In genomic region chr2:181125364-181125763, GRCh38 we compare ENCODE assay signal across 16 cellular contexts.
DNase-seq lines count a peak whose midpoint lies in the region; ATAC-seq and TF ChIP-seq lines count a peak whose summit lies in the region.
"Had no signal": no experiment of that assay in that cellular context is flagged by ENCODE, and none has a peak within 500 bp of the region (broad histone marks: within the 10 kb centered on the region; RNA-seq: fewer than 3 reads in every experiment).

No MANE protein-coding gene starts in this region.

- no peak for ATAC-seq in activated naive CD8-positive, alpha-beta T cell treated with anti-CD3 and anti-CD28 coated beads, Interleukin-2, amount 50 U/mL, for 24 hours
- ATAC-seq in left colon (no peak), GM18858 (IDR thresholded peaks at IDR 0.05; ENCODE audit: unreplicated experiment) (no peak), GM21381 (IDR thresholded peaks at IDR 0.05; ENCODE audit: unreplicated experiment) (no peak)

- H3K4me3 Mint-ChIP-seq in T-helper 2 cell treated with Interferon-gamma antibody and Interleukin-4, amounts not matched to agents 5 μg/mL and 100 μg/mL, for 36 hours: peak overlapping the region; percentile 85
- H3K4me3 Mint-ChIP-seq in activated naive CD8-positive, alpha-beta T cell treated with anti-CD3 and anti-CD28 coated beads, Interleukin-2, amount 50 U/mL, for 24 hours: peak overlapping the region; percentile 62

- peaks cover 7% of the 10 kb centered on the region for H3K9me3 Mint-ChIP-seq in T-helper 2 cell treated with Interferon-gamma antibody and Interleukin-4, amounts not matched to agents 5 μg/mL and 100 μg/mL, for 36 hours
- H3K9me3 Mint-ChIP-seq in activated naive CD8-positive, alpha-beta T cell treated with anti-CD3 and anti-CD28 coated beads, Interleukin-2, amount 50 U/mL, for 24 hours: peaks cover 5% of the 10 kb centered on the region

- H3K36me3 Mint-ChIP-seq in T-helper 2 cell treated with Interferon-gamma antibody and Interleukin-4, amounts not matched to agents 5 μg/mL and 100 μg/mL, for 36 hours (ENCODE audit: low read depth): peaks cover 32% of the 10 kb centered on the region
- H3K36me3 Mint-ChIP-seq in activated naive CD8-positive, alpha-beta T cell treated with anti-CD3 and anti-CD28 coated beads, Interleukin-2, amount 50 U/mL, for 24 hours (ENCODE audit: low read depth): peaks cover 10% of the 10 kb centered on the region

- H3K27ac ChIP-seq in PC-9: no peak overlapping the region
- H3K27ac ChIP-seq: C4-2B had no signal

- peak overlapping the region; percentile 50 for H3K9ac ChIP-seq in skeletal muscle satellite cell (ENCODE audit: low read depth, low read length)

- CTCF ChIA-PET in PC-9 (lab: Charles Lee): no interaction called here

- H3K9me2 ChIP-seq in PC-9 (ENCODE audit: insufficient read depth): no peaks in the 10 kb centered on the region; the same call in 1 of the 2 replicates

- no peaks in the 10 kb centered on the region for H3F3A ChIP-seq in PC-9 (ENCODE audit: insufficient read depth, low read depth)

- intact Hi-C loops in PC-9 (cut with micrococcal nuclease; ENCODE audit: unreplicated experiment) (no loop called here), left colon (cut with DNase I, micrococcal nuclease) (no loop called here)

- POLR2A ChIA-PET in PC-9 (lab: Charles Lee; ENCODE audit: unreplicated experiment): no interaction called here

- H3K4me1 ChIP-seq in PC-9 (replicated peaks; ENCODE audit: insufficient read depth) (0 out of 2 replicates have a peak, but pooled peaks cover 5% of the 10 kb centered on the region), skeletal muscle satellite cell (ENCODE audit: control insufficient read depth, insufficient read depth, low read length) (peaks cover 29% of the 10 kb centered on the region)

- H3K27me3 ChIP-seq in PC-9 (ENCODE audit: insufficient read depth, low read depth) (no peaks in the 10 kb centered on the region), skeletal muscle satellite cell (ENCODE audit: control insufficient read depth, insufficient read depth, low read length) (no peaks in the 10 kb centered on the region)

- H3K79me2 ChIP-seq in PC-9 (ENCODE audit: low read depth): no peaks in the 10 kb centered on the region

- H3K4me1 Mint-ChIP-seq in T-helper 2 cell treated with Interferon-gamma antibody and Interleukin-4, amounts not matched to agents 5 μg/mL and 100 μg/mL, for 36 hours (ENCODE audit: low read depth): peaks cover 67% of the 10 kb centered on the region
- H3K4me1 Mint-ChIP-seq in activated naive CD8-positive, alpha-beta T cell treated with anti-CD3 and anti-CD28 coated beads, Interleukin-2, amount 50 U/mL, for 24 hours: peaks cover 70% of the 10 kb centered on the region

- H3K4me2 ChIP-seq in PC-9 (no peak overlapping the region), skeletal muscle satellite cell (ENCODE audit: low read length) (no peak overlapping the region)

- no peak for TF ChIP-seq CTCF in PC-9 (conservative IDR thresholded peaks at IDR 0.05)

- DNase-seq in T-helper 2 cell treated with Interferon-gamma antibody and Interleukin-4, amounts not matched to agents 5 μg/mL and 100 μg/mL, for 36 hours (ENCODE audit: low spot score): no peak
- DNase-seq in T-helper 2 cell (no peak), PC-9 (no peak), left colon (no peak)
- DNase-seq in activated naive CD8-positive, alpha-beta T cell treated with anti-CD3 and anti-CD28 coated beads, Interleukin-2, amount 50 U/mL, for 24 hours: no peak
- DNase-seq: 8988T; foreskin fibroblast; KG1; NCI-H1105 treated with DMSO at 0.1 percent for 48 hours; NCI-H526 treated with DMSO at 0.1 percent for 48 hours; stimulated activated CD4-positive, alpha-beta T cell treated with anti-CD3 and anti-CD28 coated beads, Interleukin-4, amount 100 ng/mL, for 4 hours; trophoblast cell had no signal

- H4K20me1 ChIP-seq in PC-9 (ENCODE audit: insufficient read depth): no peaks in the 10 kb centered on the region

- H3K27ac Mint-ChIP-seq in T-helper 2 cell treated with Interferon-gamma antibody and Interleukin-4, amounts not matched to agents 5 μg/mL and 100 μg/mL, for 36 hours: peak overlapping the region; percentile 95
- H3K27ac Mint-ChIP-seq in activated naive CD8-positive, alpha-beta T cell treated with anti-CD3 and anti-CD28 coated beads, Interleukin-2, amount 50 U/mL, for 24 hours: peak overlapping the region; percentile 77

- H3K27me3 Mint-ChIP-seq in T-helper 2 cell treated with Interferon-gamma antibody and Interleukin-4, amounts not matched to agents 5 μg/mL and 100 μg/mL, for 36 hours (ENCODE audit: low read depth): no peaks in the 10 kb centered on the region
- H3K27me3 Mint-ChIP-seq in activated naive CD8-positive, alpha-beta T cell treated with anti-CD3 and anti-CD28 coated beads, Interleukin-2, amount 50 U/mL, for 24 hours: no peaks in the 10 kb centered on the region

- peaks cover 5% of the 10 kb centered on the region; the same call in 1 of the 2 replicates for H3K9me3 ChIP-seq in PC-9 (ENCODE audit: insufficient read depth, low read depth)
- H3K9me3 ChIP-seq in skeletal muscle satellite cell (replicated peaks; ENCODE audit: low read length): no peaks in the 10 kb centered on the region

- no TSS peak for BruUV-seq in PC-9 (replicated peaks; lab: Mats Ljungman, UMichigan)

- H3K36me3 ChIP-seq in PC-9 (ENCODE audit: low read depth) (no peaks in the 10 kb centered on the region), skeletal muscle satellite cell (ENCODE audit: insufficient read depth, low read length) (no peaks in the 10 kb centered on the region)

- H3K4me3 ChIP-seq in PC-9: no peak overlapping the region
- H3K4me3 ChIP-seq in skeletal muscle satellite cell (ENCODE audit: low read length): no peak overlapping the region

- H2AFZ ChIP-seq in PC-9: peak overlapping the region; percentile 26; the same call in 1 of the 2 replicates
